ENCODE assay signal across 22 cellular contexts in genomic region chr2:99545622-99546021, GRCh38. TPM values are rescaled to one million over a fixed set of nuclear protein-coding genes. Genes with fewer than 3 reads are reported as not detected.
DNase-seq lines count a peak whose midpoint lies in the region; ATAC-seq, FAIRE-seq and TF ChIP-seq lines count a peak whose summit lies in the region.
"Had no signal": no experiment of that assay in that cellular context is flagged by ENCODE, and none has a peak within 500 bp of the region (broad histone marks: within the 10 kb centered on the region; RNA-seq: fewer than 3 reads in every experiment).

No MANE protein-coding gene starts in this region.

- H3K27ac Mint-ChIP-seq in brain = peak overlapping the region in 3 of 5 experiments; percentile 6 to 20 (median 17)
- no peak overlapping the region for H3K27ac Mint-ChIP-seq in HFFc6
- H3K27ac Mint-ChIP-seq: CD4-positive, alpha-beta T cell; T-cell had no signal

- H3K27me3 Mint-ChIP-seq in brain (peaks cover 23% of the 10 kb centered on the region), HFFc6 (ENCODE audit: insufficient read depth) (peaks cover 14% of the 10 kb centered on the region)
- H3K27me3 Mint-ChIP-seq: CD4-positive, alpha-beta T cell had no signal

- TF ChIP-seq CTCF in brain (conservative IDR thresholded peaks at IDR 0.05) (no peak), HFFc6 (IDR thresholded peaks at IDR 0.05) (no peak)

- FAIRE-seq in G401.6 (lab: Jason Lieb, UNC) = peak; percentile 93
- FAIRE-seq: A549, GM12892, GM19239, H54 had no signal

- H3K4me3 Mint-ChIP-seq in brain (peak overlapping the region in 1 of 5 experiments; percentile 7), HFFc6 (no peak overlapping the region)
- H3K4me3 Mint-ChIP-seq: CD4-positive, alpha-beta T cell; T-cell had no signal

- H3K4me1 Mint-ChIP-seq in brain = peaks cover 22% of the 10 kb centered on the region
- H3K4me1 Mint-ChIP-seq in HFFc6 (ENCODE audit: low read depth) = peaks cover 11% of the 10 kb centered on the region
- H3K4me1 Mint-ChIP-seq: T-cell had no signal

- H3K9me3 Mint-ChIP-seq in brain (peaks cover 0 to 2% (median 0%) of the 10 kb centered on the region in 5 experiments), HFFc6 (no peaks in the 10 kb centered on the region)
- H3K9me3 Mint-ChIP-seq: CD4-positive, alpha-beta T cell; T-cell had no signal

- DNase-seq in NCI-H1417 treated with DMSO at 0.1 percent for 48 hours (lab: John Stamatoyannopoulos, UW) (peak; percentile 22), retina (peak; percentile 18), HFFc6 (no peak)
- DNase-seq: AML-193; CD4-positive, alpha-beta T cell; KBM-7; MV-4-11; NCI-H1694 treated with DMSO at 0.1 percent for 48 hours; NCI-H2227 treated with DMSO at 0.1 percent for 48 hours; NCI-H526 treated with DMSO at 0.1 percent for 48 hours; PC-9; Right ventricle myocardium superior; RPMI8226; T-cell had no signal

- ATAC-seq in HG02981 (IDR thresholded peaks at IDR 0.05; ENCODE audit: unreplicated experiment) = no peak
- no peak for ATAC-seq in HG02623 (IDR thresholded peaks at IDR 0.05; ENCODE audit: unreplicated experiment)
- ATAC-seq: A549, T-cell had no signal

- H3K36me3 Mint-ChIP-seq in brain (peaks cover 18% of the 10 kb centered on the region), HFFc6 (ENCODE audit: low read depth) (no peaks in the 10 kb centered on the region)

RNA-seq across cellular contexts. Expression of gene REV1, which starts 55.8 kb away (rescaled TPM):
- polyA plus RNA-seq in brain (ENCODE audit: insufficient read depth, low read depth, low replicate concordance) = 8.6 TPM
- total RNA-seq in HFFc6 (2021; fragmentation: NEBNext Ultra II Directional; extraction: Animal tissue kit (Norgen Biotek cat#: 25700)) = 10 to 100 TPM; 17.0 to 19.2 (median 18.6) TPM
